ENCODE assay signal across 22 cellular contexts in the genomic region with DNA sequence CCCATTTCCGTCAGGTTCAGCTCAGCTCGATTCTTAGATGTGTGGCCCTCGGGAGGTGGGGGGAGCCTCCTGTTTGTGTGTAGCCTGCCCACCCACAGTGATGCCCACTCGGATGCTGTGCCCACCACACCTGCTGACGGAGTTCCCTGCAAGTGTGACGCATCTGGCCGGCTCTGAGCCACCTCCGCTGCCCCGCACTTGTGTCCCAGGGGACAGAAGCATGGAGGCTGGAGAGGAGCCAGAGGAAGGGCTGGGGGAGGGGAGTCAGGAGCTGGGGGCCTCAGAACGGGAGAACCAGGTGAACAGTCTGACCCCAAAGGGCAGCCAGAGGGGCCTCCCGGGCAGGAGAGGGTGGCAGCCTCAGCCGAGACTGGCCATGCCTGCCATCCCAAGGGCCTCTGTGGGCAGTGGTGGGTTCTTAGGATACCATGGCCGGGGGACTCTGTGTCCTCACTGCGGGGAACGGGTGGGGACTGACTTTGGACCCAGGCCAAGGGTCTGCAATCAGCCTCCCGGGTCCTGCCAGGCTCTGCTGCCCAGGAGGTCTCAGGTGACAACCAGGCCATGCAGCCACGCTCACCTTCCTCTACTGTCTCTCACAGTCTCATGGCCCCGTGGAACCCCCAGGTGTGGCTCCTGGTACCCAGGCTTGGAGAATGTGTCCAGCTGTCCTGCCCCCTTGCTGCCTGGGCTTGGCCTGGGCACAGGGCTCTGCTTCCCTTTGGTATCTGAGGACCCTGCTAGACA.
"Had no signal": no experiment of that assay in that cellular context is flagged by ENCODE, and none has a peak within 500 bp of the region (broad histone marks: within the 10 kb centered on the region; RNA-seq: fewer than 3 reads in every experiment).

No MANE protein-coding gene starts in this region.

- H3K9ac ChIP-seq: KMS-11 had no signal

- H3K4me3 ChIP-seq: K562 had no signal

- DNase-seq: Kasumi-1, MM.1S, NCI-H1092 treated with DMSO at 0.1 percent for 48 hours, NCI-H1436, NCI-H187, NCI-H2029, NCI-H2081 treated with DMSO at 0.1 percent for 48 hours, NCI-H2171, NCI-H226, NCI-H446, NCI-H510A, NCI-H524 treated with DMSO at 0.1 percent for 48 hours, NCI-H69, NCI-H774, PC-3, SHP77 had no signal

- ATAC-seq: HepG2, K562, PC-3, SK-N-SH treated with all-trans-retinoic acid at 6 μM for 48 hours had no signal

- H3K4me2 ChIP-seq: KMS-11 had no signal

- H3K27ac ChIP-seq: HL-60, KMS-11, RWPE1 had no signal
